ENCODE assay signal across 35 cellular contexts in the genomic region with DNA sequence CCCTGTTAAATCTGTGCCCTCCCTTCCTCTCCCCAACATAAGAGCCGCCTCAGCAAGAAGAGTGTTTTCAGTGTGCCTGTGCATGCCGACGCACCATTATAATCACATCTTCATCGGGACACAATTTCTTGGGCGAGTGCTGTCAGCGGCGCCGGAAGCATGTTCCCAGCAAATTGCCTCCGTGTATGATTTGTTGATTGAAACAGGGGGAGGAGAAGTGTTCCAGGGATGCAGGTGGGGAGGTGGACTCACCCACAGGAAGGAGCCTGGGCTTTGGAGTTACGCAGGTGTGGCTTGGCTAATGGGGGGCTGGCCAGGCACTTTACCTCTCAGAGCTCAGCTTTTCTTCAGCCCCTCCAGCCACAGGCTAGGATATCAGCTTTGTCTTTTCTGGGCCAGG. TPM values are rescaled to one million over a fixed set of nuclear protein-coding genes. Genes with fewer than 3 reads are reported as not detected.
"Had no signal": no experiment of that assay in that cellular context is flagged by ENCODE, and none has a peak within 500 bp of the region (broad histone marks: within the 10 kb centered on the region; RNA-seq: fewer than 3 reads in every experiment).

No MANE protein-coding gene starts in this region.

- H3K4me3 ChIP-seq: body of pancreas, breast epithelium had no signal

- H3K27me3 Mint-ChIP-seq: activated naive CD4-positive, alpha-beta T cell treated with anti-CD3 and anti-CD28 coated beads, Interleukin-2, amount 10 ng/mL, durations not matched to agents 7 days and 5 days; activated naive CD8-positive, alpha-beta T cell treated with anti-CD3 and anti-CD28 coated beads, Interleukin-2, amount 10 ng/mL, durations not matched to agents 7 days and 5 days had no signal

- H3K36me3 ChIP-seq: brain microvascular endothelial cell, breast epithelium had no signal

- H3K27me3 ChIP-seq: body of pancreas, brain microvascular endothelial cell, breast epithelium had no signal

- H3K4me1 Mint-ChIP-seq: activated B cell treated with CpG ODN at 0.5 μM for 24 hours; activated CD4-positive, alpha-beta memory T cell treated with anti-CD3 and anti-CD28 coated beads, Interleukin-2, amount 10 ng/mL, durations not matched to agents 7 days and 5 days; activated CD4-positive, alpha-beta T cell treated with anti-CD3 and anti-CD28 coated beads, Interleukin-2, amount 10 ng/mL, durations not matched to agents 7 days and 5 days; activated CD8-positive, alpha-beta memory T cell treated with anti-CD3 and anti-CD28 coated beads, Interleukin-2, amount 10 ng/mL, durations not matched to agents 7 days and 5 days; activated naive CD4-positive, alpha-beta T cell treated with anti-CD3 and anti-CD28 coated beads, Interleukin-2, amount 10 ng/mL, durations not matched to agents 7 days and 5 days; activated naive CD4-positive, alpha-beta T cell treated with anti-CD3 and anti-CD28 coated beads, Interleukin-2, amount 50 U/mL, for 24 hours; activated naive CD8-positive, alpha-beta T cell treated with anti-CD3 and anti-CD28 coated beads, Interleukin-2, amount 10 ng/mL, durations not matched to agents 7 days and 5 days; activated naive CD8-positive, alpha-beta T cell treated with anti-CD3 and anti-CD28 coated beads, Interleukin-2, amount 50 U/mL, for 24 hours had no signal

- H3K9me3 Mint-ChIP-seq: activated B cell treated with CpG ODN at 0.5 μM for 24 hours; activated CD4-positive, alpha-beta memory T cell treated with anti-CD3 and anti-CD28 coated beads, Interleukin-2, amount 10 ng/mL, durations not matched to agents 7 days and 5 days; activated CD4-positive, alpha-beta T cell treated with anti-CD3 and anti-CD28 coated beads, Interleukin-2, amount 10 ng/mL, durations not matched to agents 7 days and 5 days; activated naive CD4-positive, alpha-beta T cell treated with anti-CD3 and anti-CD28 coated beads, Interleukin-2, amount 10 ng/mL, durations not matched to agents 7 days and 5 days; activated naive CD4-positive, alpha-beta T cell treated with anti-CD3 and anti-CD28 coated beads, Interleukin-2, amount 50 U/mL, for 24 hours; activated naive CD8-positive, alpha-beta T cell treated with anti-CD3 and anti-CD28 coated beads, Interleukin-2, amount 10 ng/mL, durations not matched to agents 7 days and 5 days; activated naive CD8-positive, alpha-beta T cell treated with anti-CD3 and anti-CD28 coated beads, Interleukin-2, amount 50 U/mL, for 24 hours; activated T-cell treated with anti-CD3 and anti-CD28 coated beads, Interleukin-2, amount 50 U/mL, for 24 hours; activated T-helper 2 cell treated with anti-CD3 and anti-CD28 coated beads, Interferon-gamma antibody, Interleukin-2, Interleukin-4, amounts not matched to agents 10 μg/mL and 5 μg/mL and 100 μg/mL, durations not matched to agents 14 hours and 24 hours and 36 hours; T-helper 1 cell treated with Interleukin-12 subunit alpha and Interleukin-12 subunit beta and Interleukin-4 antibody, amounts not matched to agents 30 μg/mL and 1 μg/mL, for 36 hours; T-helper 2 cell treated with Interferon-gamma antibody and Interleukin-4, amounts not matched to agents 5 μg/mL and 100 μg/mL, for 36 hours had no signal

- H3K36me3 Mint-ChIP-seq: activated CD8-positive, alpha-beta memory T cell treated with anti-CD3 and anti-CD28 coated beads, Interleukin-2, amount 10 ng/mL, durations not matched to agents 7 days and 5 days; activated naive CD4-positive, alpha-beta T cell treated with anti-CD3 and anti-CD28 coated beads, Interleukin-2, amount 10 ng/mL, durations not matched to agents 7 days and 5 days; activated naive CD4-positive, alpha-beta T cell treated with anti-CD3 and anti-CD28 coated beads, Interleukin-2, amount 50 U/mL, for 24 hours; activated naive CD8-positive, alpha-beta T cell; activated naive CD8-positive, alpha-beta T cell treated with anti-CD3 and anti-CD28 coated beads, Interleukin-2, amount 10 ng/mL, durations not matched to agents 7 days and 5 days had no signal

- ATAC-seq: activated CD8-positive, alpha-beta memory T cell treated with anti-CD3 and anti-CD28 coated beads, Interleukin-2, amount 10 ng/mL, durations not matched to agents 7 days and 5 days; activated CD8-positive, alpha-beta T cell treated with anti-CD3 and anti-CD28 coated beads, Interleukin-2, amount 10 ng/mL, durations not matched to agents 7 days and 5 days; activated naive CD8-positive, alpha-beta T cell treated with anti-CD3 and anti-CD28 coated beads, Interleukin-2, amount 50 U/mL, for 24 hours; body of pancreas had no signal

- H3K4me1 ChIP-seq: body of pancreas, breast epithelium had no signal

- H3K27ac ChIP-seq: body of pancreas, brain microvascular endothelial cell, breast epithelium, VCaP had no signal

- H3K4me3 Mint-ChIP-seq: activated B cell treated with CpG ODN at 0.5 μM for 24 hours; activated CD4-positive, alpha-beta memory T cell treated with anti-CD3 and anti-CD28 coated beads, Interleukin-2, amount 10 ng/mL, durations not matched to agents 7 days and 5 days; activated CD4-positive, alpha-beta T cell treated with anti-CD3 and anti-CD28 coated beads, Interleukin-2, amount 10 ng/mL, durations not matched to agents 7 days and 5 days; activated CD8-positive, alpha-beta memory T cell treated with anti-CD3 and anti-CD28 coated beads, Interleukin-2, amount 10 ng/mL, durations not matched to agents 7 days and 5 days; activated CD8-positive, alpha-beta T cell treated with anti-CD3 and anti-CD28 coated beads, Interleukin-2, amount 10 ng/mL, durations not matched to agents 7 days and 5 days; activated naive CD4-positive, alpha-beta T cell treated with anti-CD3 and anti-CD28 coated beads, Interleukin-2, amount 10 ng/mL, durations not matched to agents 7 days and 5 days; activated naive CD4-positive, alpha-beta T cell treated with anti-CD3 and anti-CD28 coated beads, Interleukin-2, amount 50 U/mL, for 24 hours; activated naive CD8-positive, alpha-beta T cell; activated naive CD8-positive, alpha-beta T cell treated with anti-CD3 and anti-CD28 coated beads, Interleukin-2, amount 10 ng/mL, durations not matched to agents 7 days and 5 days; activated naive CD8-positive, alpha-beta T cell treated with anti-CD3 and anti-CD28 coated beads, Interleukin-2, amount 50 U/mL, for 24 hours; activated T-cell treated with anti-CD3 and anti-CD28 coated beads, Interleukin-2, amount 50 U/mL, for 24 hours; T-helper 1 cell treated with Interleukin-12 subunit alpha and Interleukin-12 subunit beta and Interleukin-4 antibody, amounts not matched to agents 30 μg/mL and 1 μg/mL, for 36 hours; T-helper 2 cell treated with Interferon-gamma antibody and Interleukin-4, amounts not matched to agents 5 μg/mL and 100 μg/mL, for 36 hours had no signal

- H3K27ac Mint-ChIP-seq: activated B cell treated with CpG ODN at 0.5 μM for 24 hours; activated CD4-positive, alpha-beta memory T cell treated with anti-CD3 and anti-CD28 coated beads, Interleukin-2, amount 10 ng/mL, durations not matched to agents 7 days and 5 days; activated CD4-positive, alpha-beta T cell treated with anti-CD3 and anti-CD28 coated beads, Interleukin-2, amount 10 ng/mL, durations not matched to agents 7 days and 5 days; activated CD8-positive, alpha-beta memory T cell treated with anti-CD3 and anti-CD28 coated beads, Interleukin-2, amount 10 ng/mL, durations not matched to agents 7 days and 5 days; activated CD8-positive, alpha-beta T cell treated with anti-CD3 and anti-CD28 coated beads, Interleukin-2, amount 10 ng/mL, durations not matched to agents 7 days and 5 days; activated naive CD4-positive, alpha-beta T cell treated with anti-CD3 and anti-CD28 coated beads, Interleukin-2, amount 10 ng/mL, durations not matched to agents 7 days and 5 days; activated naive CD4-positive, alpha-beta T cell treated with anti-CD3 and anti-CD28 coated beads, Interleukin-2, amount 50 U/mL, for 24 hours; activated naive CD8-positive, alpha-beta T cell; activated naive CD8-positive, alpha-beta T cell treated with anti-CD3 and anti-CD28 coated beads, Interleukin-2, amount 10 ng/mL, durations not matched to agents 7 days and 5 days; activated naive CD8-positive, alpha-beta T cell treated with anti-CD3 and anti-CD28 coated beads, Interleukin-2, amount 50 U/mL, for 24 hours; activated T-cell treated with anti-CD3 and anti-CD28 coated beads, Interleukin-2, amount 50 U/mL, for 24 hours; activated T-helper 2 cell treated with anti-CD3 and anti-CD28 coated beads, Interferon-gamma antibody, Interleukin-2, Interleukin-4, amounts not matched to agents 10 μg/mL and 5 μg/mL and 100 μg/mL, durations not matched to agents 14 hours and 24 hours and 36 hours; T-helper 1 cell treated with Interleukin-12 subunit alpha and Interleukin-12 subunit beta and Interleukin-4 antibody, amounts not matched to agents 30 μg/mL and 1 μg/mL, for 36 hours; T-helper 2 cell treated with Interferon-gamma antibody and Interleukin-4, amounts not matched to agents 5 μg/mL and 100 μg/mL, for 36 hours had no signal

- DNase-seq: activated B cell treated with CpG ODN at 0.5 μM for 24 hours; activated CD4-positive, alpha-beta memory T cell treated with anti-CD3 and anti-CD28 coated beads, Interleukin-2, amount 10 ng/mL, durations not matched to agents 7 days and 5 days; activated CD4-positive, alpha-beta T cell treated with anti-CD3 and anti-CD28 coated beads for 48 hours; activated CD4-positive, alpha-beta T cell treated with anti-CD3 and anti-CD28 coated beads, Interleukin-2, amount 10 ng/mL, durations not matched to agents 7 days and 5 days; activated CD4-positive, alpha-beta T cell treated with anti-CD3 and anti-CD28 coated beads, Interleukin-2, amount 50 U/mL, for 48 hours; activated CD4-positive, CD25-positive, alpha-beta regulatory T cell treated with anti-CD3 and anti-CD28 coated beads, Interleukin-2, amount 50 U/mL, for 72 hours; activated CD8-positive, alpha-beta memory T cell treated with anti-CD3 and anti-CD28 coated beads for 24 hours; activated CD8-positive, alpha-beta memory T cell treated with anti-CD3 and anti-CD28 coated beads, Interleukin-2, amount 10 ng/mL, durations not matched to agents 7 days and 5 days; activated CD8-positive, alpha-beta memory T cell treated with anti-CD3 and anti-CD28 coated beads, Interleukin-2, amount 50 U/mL, for 48 hours; activated CD8-positive, alpha-beta T cell treated with anti-CD3 and anti-CD28 coated beads, Interleukin-2, amount 10 ng/mL, durations not matched to agents 7 days and 5 days; activated effector memory CD4-positive, alpha-beta T cell treated with Interleukin-2 at 50 U/mL for 16 hours; activated gamma-delta T cell; activated naive CD4-positive, alpha-beta T cell treated with anti-CD3 and anti-CD28 coated beads, Interleukin-2, amount 10 ng/mL, durations not matched to agents 7 days and 5 days; activated naive CD4-positive, alpha-beta T cell treated with Interleukin-2 at 50 U/mL for 16 hours; activated naive CD8-positive, alpha-beta T cell treated with anti-CD3 and anti-CD28 coated beads, Interleukin-2, amount 10 ng/mL, durations not matched to agents 7 days and 5 days; activated naive CD8-positive, alpha-beta T cell treated with anti-CD3 and anti-CD28 coated beads, Interleukin-2, amount 50 U/mL, for 24 hours; activated T-cell treated with anti-CD3 and anti-CD28 coated beads, Interleukin-2, amount 50 U/mL, for 24 hours; activated T-cell treated with anti-CD3 and anti-CD28 coated beads, Interleukin-2, amount 50 U/mL, for 48 hours; aorta; body of pancreas; brain microvascular endothelial cell; central memory CD4-positive, alpha-beta T cell; T-helper 1 cell; T-helper 2 cell; T-helper 9 cell had no signal

- H3K9me3 ChIP-seq: body of pancreas, breast epithelium had no signal

RNA-seq across cellular contexts. Expression of gene SPACA3, which starts 53.6 kb away (rescaled TPM):
- total RNA-seq: activated B cell treated with CpG ODN at 0.5 μM for 24 hours; activated CD4-positive, alpha-beta memory T cell treated with anti-CD3 and anti-CD28 coated beads, Interleukin-2, amount 10 ng/mL, durations not matched to agents 7 days and 5 days; activated CD4-positive, alpha-beta T cell treated with anti-CD3 and anti-CD28 coated beads, Interleukin-2, amount 10 ng/mL, durations not matched to agents 7 days and 5 days; activated CD8-positive, alpha-beta memory T cell treated with anti-CD3 and anti-CD28 coated beads, Interleukin-2, amount 10 ng/mL, durations not matched to agents 7 days and 5 days; activated CD8-positive, alpha-beta T cell treated with anti-CD3 and anti-CD28 coated beads, Interleukin-2, amount 10 ng/mL, durations not matched to agents 7 days and 5 days; activated naive CD8-positive, alpha-beta T cell treated with anti-CD3 and anti-CD28 coated beads, Interleukin-2, amount 10 ng/mL, durations not matched to agents 7 days and 5 days; activated T-helper 2 cell treated with anti-CD3 and anti-CD28 coated beads, Interferon-gamma antibody, Interleukin-2, Interleukin-4, amounts not matched to agents 10 μg/mL and 5 μg/mL and 100 μg/mL, durations not matched to agents 14 hours and 24 hours and 36 hours; aorta; astrocyte; breast epithelium; cardiac septum; cerebellum had no signal
- polyA plus RNA-seq: aorta had no signal
